8 cellular contexts compared by ENCODE assay signal in the genomic region with DNA sequence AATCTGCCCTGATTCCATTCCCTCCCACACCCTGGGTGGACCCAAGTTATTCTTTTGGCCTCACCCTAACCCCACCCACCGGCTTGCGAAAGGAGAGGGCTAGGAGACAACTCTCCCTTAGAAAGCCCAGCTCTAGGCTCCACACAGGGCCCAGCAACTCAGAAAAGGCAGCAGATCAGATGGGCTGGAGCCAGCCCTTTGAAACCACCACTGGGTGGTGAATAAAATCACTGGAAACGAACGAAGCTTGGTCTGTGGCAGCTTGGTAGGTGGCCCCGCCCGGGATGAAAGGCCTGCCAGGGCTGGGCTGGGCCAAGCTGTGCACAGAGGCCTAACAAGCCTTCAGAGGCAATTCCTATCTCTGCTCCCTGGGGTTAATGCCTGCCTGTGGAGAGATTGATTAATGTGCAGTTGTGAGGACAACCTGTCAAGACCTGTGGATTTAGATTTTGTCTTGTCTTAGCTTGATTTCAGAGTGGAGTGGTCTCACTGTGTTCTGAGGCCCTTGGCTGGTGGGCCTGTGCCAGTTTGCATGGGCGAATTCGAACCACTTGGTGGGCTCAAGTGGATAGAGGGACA. TPM values are rescaled to one million over a fixed set of nuclear protein-coding genes. Genes with fewer than 3 reads are reported as not detected.
DNase-seq lines count a peak whose midpoint lies in the region; ATAC-seq and TF ChIP-seq lines count a peak whose summit lies in the region.

No MANE protein-coding gene starts in this region.

- H3K4me1 ChIP-seq in lung (ENCODE audit: control insufficient read depth in 2 of 2, insufficient read depth in 2 of 2, low read length in 2 of 2), result peaks cover 10 to 17% of the 10 kb centered on the region in 2 donors

- H3K9me3 Mint-ChIP-seq in activated CD8-positive, alpha-beta memory T cell treated with anti-CD3 and anti-CD28 coated beads, Interleukin-2, amount 10 ng/mL, durations not matched to agents 7 days and 5 days (ENCODE audit: low read depth), result no peaks in the 10 kb centered on the region
- no peaks in the 10 kb centered on the region for H3K9me3 Mint-ChIP-seq in MCF 10A (ENCODE audit: unreplicated experiment)

- no peaks in the 10 kb centered on the region for H3K9me3 ChIP-seq in lung (ENCODE audit: control insufficient read depth in 2 of 2, insufficient read depth in 1 of 2, low read length in 1 of 2)

- BruUV-seq in MCF 10A (replicated peaks; lab: Mats Ljungman, UMichigan), result TSS peak; percentile 48

- H3K4me1 Mint-ChIP-seq in activated CD8-positive, alpha-beta memory T cell treated with anti-CD3 and anti-CD28 coated beads, Interleukin-2, amount 10 ng/mL, durations not matched to agents 7 days and 5 days, result peaks cover 92% of the 10 kb centered on the region
- H3K4me1 Mint-ChIP-seq in MCF 10A (ENCODE audit: insufficient read depth, unreplicated experiment), result peaks cover 62% of the 10 kb centered on the region

- H3K27ac Mint-ChIP-seq in activated CD8-positive, alpha-beta memory T cell treated with anti-CD3 and anti-CD28 coated beads, Interleukin-2, amount 10 ng/mL, durations not matched to agents 7 days and 5 days, result peak overlapping the region; percentile 69
- peak overlapping the region; percentile 88 for H3K27ac Mint-ChIP-seq in MCF 10A (ENCODE audit: low read depth, unreplicated experiment)

- no peak overlapping the region for H3K4me3 Mint-ChIP-seq in activated CD8-positive, alpha-beta memory T cell treated with anti-CD3 and anti-CD28 coated beads, Interleukin-2, amount 10 ng/mL, durations not matched to agents 7 days and 5 days
- no peak overlapping the region for H3K4me3 Mint-ChIP-seq in MCF 10A (ENCODE audit: unreplicated experiment)

- H3K27me3 ChIP-seq in lung (ENCODE audit: control insufficient read depth, insufficient read depth), result no peaks in the 10 kb centered on the region

- H3K36me3 Mint-ChIP-seq in activated CD8-positive, alpha-beta memory T cell treated with anti-CD3 and anti-CD28 coated beads, Interleukin-2, amount 10 ng/mL, durations not matched to agents 7 days and 5 days, result peaks cover 6% of the 10 kb centered on the region
- H3K36me3 Mint-ChIP-seq in MCF 10A (ENCODE audit: insufficient read depth, unreplicated experiment), result no peaks in the 10 kb centered on the region

- intact Hi-C loops in MCF 10A (cut with micrococcal nuclease), result no loop called here

- DNase-seq in activated CD8-positive, alpha-beta memory T cell treated with anti-CD3 and anti-CD28 coated beads, Interleukin-2, amount 10 ng/mL, durations not matched to agents 7 days and 5 days, result no peak
- no peak for DNase-seq in activated CD8-positive, alpha-beta memory T cell treated with anti-CD3 and anti-CD28 coated beads, Interleukin-2, amount 50 U/mL, for 4 hours
- peak; percentile 82 for DNase-seq in MCF 10A (ENCODE audit: unreplicated experiment)
- peak; percentile 64 for DNase-seq in lung (ENCODE audit: low spot score)
- peak; percentile 69 for DNase-seq in ureter (ENCODE audit: low spot score)
- DNase-seq in NCI-H2171 treated with DMSO at 0.1 percent for 48 hours (lab: John Stamatoyannopoulos, UW), result no peak
- no peak for DNase-seq in SIG-M5 (lab: John Stamatoyannopoulos, UW)

- H3K4me3 ChIP-seq in lung, result no peak overlapping the region

- CTCF ChIA-PET in activated CD8-positive, alpha-beta memory T cell treated with anti-CD3 and anti-CD28 coated beads, Interleukin-2, amount 10 ng/mL, durations not matched to agents 7 days and 5 days (lab: Charles Lee), result interaction anchor here (0.9 to 14.4 kb wide), 6 partner anchors 9 to 307 kb away, joined by 3 to 212 read pairs (median 10); partner anchors contain the start of gene BHLHE40
- CTCF ChIA-PET in MCF 10A (lab: Yijun Ruan, JAX), result interaction anchor here (0.6 to 4.4 kb wide), 19 partner anchors 8 to 660 kb away, joined by 3 to 41 read pairs (median 4); partner anchors contain the start of gene BHLHE40

- POLR2A ChIA-PET in MCF 10A (lab: Yijun Ruan, JAX), result interaction anchor here (0.9 to 8.6 kb wide), 7 partner anchors 12 to 297 kb away, joined by 4 to 251 read pairs (median 5); partner anchors contain the start of gene BHLHE40

- WGBS in lung, 2 donors, result 63 to 83% methylated on average over 8 of the region's 8 CpGs

- H3K27ac ChIP-seq in lung (ENCODE audit: low read depth in 1 of 2, low read length in 1 of 2), result peak overlapping the region; percentile 0 to 9

- ATAC-seq in activated CD8-positive, alpha-beta memory T cell treated with anti-CD3 and anti-CD28 coated beads, Interleukin-2, amount 10 ng/mL, durations not matched to agents 7 days and 5 days, result no peak
- peak; percentile 59 for ATAC-seq in lung (ENCODE audit: insufficient read depth, low FRiP score)
- no peak for ATAC-seq in HG02798 (IDR thresholded peaks at IDR 0.05; ENCODE audit: poor library complexity, unreplicated experiment)

- H3K27me3 Mint-ChIP-seq in activated CD8-positive, alpha-beta memory T cell treated with anti-CD3 and anti-CD28 coated beads, Interleukin-2, amount 10 ng/mL, durations not matched to agents 7 days and 5 days, result no peaks in the 10 kb centered on the region
- no peaks in the 10 kb centered on the region for H3K27me3 Mint-ChIP-seq in MCF 10A (ENCODE audit: insufficient read depth, unreplicated experiment)

- H3K36me3 ChIP-seq in lung (ENCODE audit: control insufficient read depth in 2 of 2, insufficient read depth in 2 of 2, low read length in 2 of 2), result no peaks in the 10 kb centered on the region

- TF ChIP-seq CTCF in MCF 10A (IDR thresholded peaks at IDR 0.05; ENCODE audit: unreplicated experiment) (no peak), lung (IDR thresholded peaks at IDR 0.05; ENCODE audit: control extremely low read depth, extremely low read depth) (no peak)

RNA-seq across cellular contexts. Expression of gene BHLHE40, which starts 38.8 kb away (rescaled TPM):
- total RNA-seq in activated CD8-positive, alpha-beta memory T cell treated with anti-CD3 and anti-CD28 coated beads, Interleukin-2, amount 10 ng/mL, durations not matched to agents 7 days and 5 days, result 100 to 1,000 TPM; 281 to 491 TPM
- total RNA-seq in MCF 10A (2022) (16.8 and 27.9 TPM in 2 replicates), lung (100 to 1,000 TPM in 1 of 2 donors, 10 to 100 TPM in 1; 84.4 to 204 TPM), ureter (206 TPM)
- polyA plus RNA-seq in lung, result 10 to 100 TPM; 28.5 to 92.5 TPM

Comparison
In these comparisons a context has a peak if more than half of its experiments do, and no peak if none do; other contexts are left out.
1. DNase-seq: peak in MCF 10A (single experiment), lung (single experiment) and ureter (single experiment); none in activated CD8-positive, alpha-beta memory T cell treated with anti-CD3 and anti-CD28 coated beads, Interleukin-2, amount 10 ng/mL, durations not matched to agents 7 days and 5 days (single experiment), activated CD8-positive, alpha-beta memory T cell treated with anti-CD3 and anti-CD28 coated beads, Interleukin-2, amount 50 U/mL, for 4 hours (single experiment), NCI-H2171 treated with DMSO at 0.1 percent for 48 hours (single experiment) and SIG-M5 (single experiment).